Comparison of ENCODE assay signal across 19 cellular contexts in the genomic region with DNA sequence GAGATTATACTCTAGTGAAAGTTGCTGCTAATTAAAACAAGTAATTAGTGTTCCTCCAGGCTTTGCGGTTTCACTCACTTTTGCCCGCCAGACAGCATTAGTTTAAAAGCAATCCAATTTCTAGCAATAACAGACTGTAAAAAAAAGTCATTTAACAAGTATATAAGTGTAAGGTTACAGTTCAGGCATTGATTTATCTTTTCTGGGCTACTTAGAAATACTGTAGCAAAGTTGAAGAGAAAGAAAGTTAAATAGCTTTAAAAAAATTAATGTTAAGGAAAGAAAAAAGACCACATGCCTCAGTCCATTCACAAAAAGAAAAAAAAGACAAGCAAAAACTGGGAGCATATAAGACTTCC.
"Had no signal": no experiment of that assay in that cellular context is flagged by ENCODE, and none has a peak within 500 bp of the region (broad histone marks: within the 10 kb centered on the region; RNA-seq: fewer than 3 reads in every experiment).

No MANE protein-coding gene starts in this region.

- H3K9me3 ChIP-seq: gastrocnemius medialis, ovary, suprapubic skin, thyroid gland had no signal

- H3K36me3 ChIP-seq: gastrocnemius medialis, ovary, suprapubic skin, thyroid gland had no signal

- H3K36me3 Mint-ChIP-seq: naive B cell; stimulated activated effector memory CD8-positive, alpha-beta T cell treated with anti-CD3 and anti-CD28 coated beads, Interleukin-12 subunit alpha, Interleukin-12 subunit beta, amount 100 ng/mL, for 72 hours; type B pancreatic cell had no signal

- H3K27me3 Mint-ChIP-seq: naive B cell, type B pancreatic cell had no signal

- H3K27me3 ChIP-seq: gastrocnemius medialis, ovary, suprapubic skin, thyroid gland had no signal

- H3K4me1 Mint-ChIP-seq: naive B cell; stimulated activated effector memory CD8-positive, alpha-beta T cell treated with anti-CD3 and anti-CD28 coated beads, Interleukin-12 subunit alpha, Interleukin-12 subunit beta, amount 100 ng/mL, for 72 hours had no signal

- H3K4me1 ChIP-seq: gastrocnemius medialis, suprapubic skin, thyroid gland had no signal

- H3K4me3 Mint-ChIP-seq: naive B cell; nephron; stimulated activated effector memory CD8-positive, alpha-beta T cell treated with anti-CD3 and anti-CD28 coated beads, Interleukin-12 subunit alpha, Interleukin-12 subunit beta, amount 100 ng/mL, for 72 hours; type B pancreatic cell had no signal

- DNase-seq: effector CD8-positive, alpha-beta T cell; gastrocnemius medialis; hippocampal formation; left colon; mesendoderm; naive B cell; nucleus accumbens; ovary; right cardiac atrium; stimulated activated CD4-positive, alpha-beta T cell treated with anti-CD3 and anti-CD28 coated beads, Interleukin-4, amount 100 ng/mL, for 1 hour; stimulated activated CD8-positive, alpha-beta memory T cell treated with anti-CD3 and anti-CD28 coated beads, Interleukin-4, amount 100 ng/mL, for 48 hours; stimulated activated naive CD8-positive, alpha-beta T cell treated with anti-CD3 and anti-CD28 coated beads, Interleukin-15, Interleukin-2, amounts not matched to agents 100 U/mL and 50 U/mL, for 24 hours; thyroid gland had no signal

- H3K27ac ChIP-seq: coronary artery, gastrocnemius medialis, ovary, suprapubic skin, thyroid gland had no signal

- H3K4me3 ChIP-seq: coronary artery, gastrocnemius medialis, ovary, suprapubic skin, thyroid gland had no signal

- H3K27ac Mint-ChIP-seq: naive B cell; stimulated activated effector memory CD8-positive, alpha-beta T cell treated with anti-CD3 and anti-CD28 coated beads, Interleukin-12 subunit alpha, Interleukin-12 subunit beta, amount 100 ng/mL, for 72 hours; type B pancreatic cell had no signal

- H3K9me3 Mint-ChIP-seq: nephron, type B pancreatic cell had no signal

- ATAC-seq: esophagus mucosa; gastrocnemius medialis; left colon; right cardiac atrium; stimulated activated effector memory CD8-positive, alpha-beta T cell treated with anti-CD3 and anti-CD28 coated beads, Interleukin-12 subunit alpha, Interleukin-12 subunit beta, amount 100 ng/mL, for 72 hours; stimulated activated naive CD8-positive, alpha-beta T cell treated with anti-CD3 and anti-CD28 coated beads, Interleukin-15, Interleukin-2, amounts not matched to agents 100 U/mL and 50 U/mL, for 24 hours had no signal
